In the genomic region with DNA sequence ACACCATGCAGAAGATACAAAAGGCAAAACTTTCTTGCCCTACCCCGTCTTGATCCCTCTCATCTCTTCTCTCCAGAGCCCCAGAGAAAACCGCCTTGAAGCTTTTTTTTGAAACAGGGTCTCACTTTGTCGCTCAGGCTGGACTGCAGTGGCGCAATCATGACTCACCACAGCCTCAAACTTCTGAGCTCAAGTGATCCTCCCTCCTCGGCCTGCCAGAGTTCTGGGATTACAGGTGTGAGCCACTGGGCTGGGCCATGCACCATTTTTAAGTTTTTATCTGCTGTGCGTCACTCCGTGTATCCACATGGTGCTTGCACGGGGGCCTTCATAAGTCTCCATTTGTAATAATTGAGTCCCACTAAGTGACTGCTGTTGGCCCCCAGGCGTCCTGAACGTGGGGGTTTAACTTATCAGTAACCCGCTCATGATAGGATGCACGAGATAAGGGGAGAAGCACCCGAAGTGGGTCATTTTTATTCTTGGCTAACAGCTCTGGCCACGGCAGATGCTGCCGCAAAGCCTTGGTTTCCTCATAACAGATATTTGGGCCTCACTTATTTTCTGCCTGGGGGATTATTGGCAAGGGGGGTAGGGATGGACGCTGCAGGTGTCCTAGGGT, we compare ENCODE assay signal across 14 cellular contexts. TPM values are rescaled to one million over a fixed set of nuclear protein-coding genes. Genes with fewer than 3 reads are reported as not detected.
DNase-seq lines count a peak whose midpoint lies in the region; ATAC-seq, FAIRE-seq and TF ChIP-seq lines count a peak whose summit lies in the region.
"Had no signal": no experiment of that assay in that cellular context is flagged by ENCODE, and none has a peak within 500 bp of the region (broad histone marks: within the 10 kb centered on the region; RNA-seq: fewer than 3 reads in every experiment).

No MANE protein-coding gene starts in this region.

- POLR2A ChIA-PET in HepG2 (lab: Yijun Ruan, JAX) (interaction anchor here (1.3 to 1.6 kb wide), 2 partner anchors 11 to 24 kb away, joined by 4 to 8 read pairs; no protein-coding TSS in a partner anchor), SK-N-SH (lab: Yijun Ruan, JAX) (interaction anchor here (0.9 kb wide), 1 partner anchor 163 kb away, joined by 3 read pairs; no protein-coding TSS in a partner anchor)

- H4K20me1 ChIP-seq in HepG2 (ENCODE audit: insufficient read depth, low read length): no peaks in the 10 kb centered on the region
- H4K20me1 ChIP-seq in SK-N-SH (ENCODE audit: insufficient read depth): no peaks in the 10 kb centered on the region

- BruUV-seq in HepG2 (replicated peaks; lab: Mats Ljungman, UMichigan): no TSS peak

- DNase-seq in HepG2 (ENCODE audit: low spot score) (peak; percentile 54), right lobe of liver (no peak), SK-N-SH (peak; percentile 75), fibroblast of mammary gland (ENCODE audit: low read depth) (peak; percentile 53), DMS 273 treated with DMSO at 0.1 percent for 48 hours (lab: John Stamatoyannopoulos, UW) (no peak), HT-29 (ENCODE audit: low spot score) (no peak), GM19239 (ENCODE audit: insufficient read length, low spot score) (no peak), DMS114 treated with DMSO at 0.1 percent for 48 hours (lab: John Stamatoyannopoulos, UW; ENCODE audit: unreplicated experiment) (no peak)
- DNase-seq: activated CD4-positive, alpha-beta T cell treated with anti-CD3 and anti-CD28 coated beads, Interleukin-2, amount 50 U/mL, for 48 hours; amygdala; dorsolateral prefrontal cortex; NCI-H1092 treated with DMSO at 0.1 percent for 48 hours had no signal

- TF ChIP-seq CTCF in HepG2 (CRISPR knock-in tag; IDR thresholded peaks at IDR 0.05): no peak
- no peak for TF ChIP-seq CTCF in right lobe of liver (IDR thresholded peaks at IDR 0.05)
- no peak for TF ChIP-seq CTCF in SK-N-SH (IDR thresholded peaks at IDR 0.05)
- TF ChIP-seq CTCF in fibroblast of mammary gland (conservative IDR thresholded peaks at IDR 0.05; ENCODE audit: control insufficient read depth, insufficient read depth, low read depth, low read length): no peak

- H3K27ac ChIP-seq in HepG2 (ENCODE audit: extremely low read length, insufficient read depth, low read length) (no peak overlapping the region), right lobe of liver (no peak overlapping the region), SK-N-SH (ENCODE audit: low read depth in 2 of 2, low read length in 1 of 2) (no peak overlapping the region)
- H3K27ac ChIP-seq: dorsolateral prefrontal cortex had no signal

- H3K9me3 ChIP-seq in HepG2 (ENCODE audit: low read length) (no peaks in the 10 kb centered on the region), right lobe of liver (no peaks in the 10 kb centered on the region), SK-N-SH (no peaks in the 10 kb centered on the region)

- H3K9me2 ChIP-seq in SK-N-SH: no peaks in the 10 kb centered on the region

- TF ChIP-seq RAD21 in HepG2 (CRISPR knock-in tag; IDR thresholded peaks at IDR 0.05) (no peak), SK-N-SH (IDR thresholded peaks at IDR 0.05; ENCODE audit: low read length) (no peak)

- H3K27me3 ChIP-seq in HepG2 (ENCODE audit: control insufficient read depth in 1 of 2, insufficient read depth in 2 of 2, low read length in 2 of 2) (peaks cover 0 to 12% of the 10 kb centered on the region in 2 experiments; a peak in 1 of 5 replicates), right lobe of liver (no peaks in the 10 kb centered on the region), SK-N-SH (ENCODE audit: insufficient read depth) (no peaks in the 10 kb centered on the region)

- H3K4me3 ChIP-seq in HepG2 (replicated peaks in 1 of 3; ENCODE audit: insufficient read depth in 1 of 3, low read depth in 2 of 3, low read length in 3 of 3) (no peak overlapping the region), right lobe of liver (no peak overlapping the region), SK-N-SH (ENCODE audit: low read depth in 2 of 2, low read length in 1 of 2) (no peak overlapping the region), fibroblast of mammary gland (ENCODE audit: control insufficient read depth, low read depth, low read length) (no peak overlapping the region)
- H3K4me3 ChIP-seq: dorsolateral prefrontal cortex had no signal

- H3K4me1 ChIP-seq in HepG2 (ENCODE audit: insufficient read depth, low read length) (peaks cover 22% of the 10 kb centered on the region), right lobe of liver (no peaks in the 10 kb centered on the region), SK-N-SH (ENCODE audit: control insufficient read depth in 1 of 2, insufficient read depth in 2 of 2, low read depth in 1 of 2, low read length in 1 of 2) (peaks cover 0 to 6% of the 10 kb centered on the region in 2 experiments; a peak in 1 of 4 replicates)

- no peaks in the 10 kb centered on the region for H3F3A ChIP-seq in SK-N-SH (replicated peaks; ENCODE audit: insufficient read depth)

- H2AFZ ChIP-seq in HepG2 (ENCODE audit: low read length) (no peak overlapping the region), SK-N-SH (ENCODE audit: low read depth) (no peak overlapping the region)

- peak; percentile 33; the same call in 1 of the 3 replicates for ATAC-seq in HepG2
- ATAC-seq in right lobe of liver: no peak

- H3K79me2 ChIP-seq in HepG2 (ENCODE audit: insufficient read depth, low read length) (no peaks in the 10 kb centered on the region), SK-N-SH (ENCODE audit: insufficient read depth) (no peaks in the 10 kb centered on the region)

- in situ Hi-C loops in HepG2 (cut with HindIII; ENCODE audit: extremely low pct_ligation_motif_present, low pct_unique_long_range_greater_than_20kb): no loop called here

- intact Hi-C loops in HepG2 (cut with micrococcal nuclease; ENCODE audit: unreplicated experiment) (no loop called here), right lobe of liver (cut with DNase I) (no loop called here)

- WGBS in HepG2 (ENCODE audit: low lambda C conversion rate): 49% methylated on average over 16 of the region's 16 CpGs
- WGBS in right lobe of liver (ENCODE audit: insufficient coverage, low coverage, low lambda C conversion rate, missing lambda C conversion rate): 70% methylated on average over 10 of the region's 16 CpGs
- WGBS in SK-N-SH (ENCODE audit: low lambda C conversion rate): 68% methylated on average over 16 of the region's 16 CpGs

- TF ChIP-seq EP300 in HepG2 (IDR thresholded peaks at IDR 0.05; ENCODE audit: low read depth in 2 of 2, low read length in 2 of 2) (no peak), HepG2 (CRISPR knock-in tag; IDR thresholded peaks at IDR 0.05; ENCODE audit: borderline replicate concordance) (no peak), SK-N-SH (IDR thresholded peaks at IDR 0.05; ENCODE audit: borderline replicate concordance in 1 of 2, low read depth in 1 of 2, low read length in 1 of 2) (no peak)

- TF ChIP-seq POLR2A in HepG2 (IDR thresholded peaks at IDR 0.05; ENCODE audit: insufficient read depth in 1 of 2, low read depth in 2 of 2, low read length in 2 of 2): no peak
- no peak for TF ChIP-seq POLR2A in right lobe of liver (IDR thresholded peaks at IDR 0.05)

- H3K4me2 ChIP-seq in HepG2 (ENCODE audit: low read depth, low read length): no peak overlapping the region
- H3K4me2 ChIP-seq in SK-N-SH: no peak overlapping the region

- CTCF ChIA-PET in HepG2 (lab: Yijun Ruan, JAX; ENCODE audit: low intra/inter-chr PET ratio, low total read pairs): no interaction called here
- CTCF ChIA-PET in SK-N-SH (lab: Yijun Ruan, JAX): interaction anchor here (1.0 to 1.5 kb wide), 6 partner anchors 27 to 208 kb away, joined by 3 to 7 read pairs (median 4); no protein-coding TSS in a partner anchor

- H3K9ac ChIP-seq in HepG2 (ENCODE audit: insufficient read depth, low read depth, low read length): no peak overlapping the region
- H3K9ac ChIP-seq in SK-N-SH: no peak overlapping the region

- H3K36me3 ChIP-seq in HepG2 (replicated peaks in 1 of 2; ENCODE audit: control insufficient read depth in 1 of 2, insufficient read depth in 2 of 2, low read length in 2 of 2) (no peaks in the 10 kb centered on the region), right lobe of liver (no peaks in the 10 kb centered on the region), SK-N-SH (replicated peaks in 1 of 2; ENCODE audit: control insufficient read depth in 1 of 2, insufficient read depth in 2 of 2, low read length in 1 of 2) (no peaks in the 10 kb centered on the region)

- FAIRE-seq in HepG2 (lab: Jason Lieb, UNC): peak; percentile 54
- FAIRE-seq in GM19239 (lab: Jason Lieb, UNC): no peak
- FAIRE-seq: frontal cortex, islet of Langerhans had no signal

TF ChIP-seq in SK-N-SH, 30 proteins besides CTCF, POLR2A, EP300 and RAD21 (continues in another document):
- 0 out of 2 replicates have a peak, but pooled peaks have one; percentile 26 for TF ChIP-seq FOSL2 (IDR thresholded peaks at IDR 0.05; ENCODE audit: borderline replicate concordance, low read depth)
- peak; percentile 68; the same call in 1 of the 2 replicates for TF ChIP-seq RCOR1 (IDR thresholded peaks at IDR 0.05; ENCODE audit: low read length)

RNA-seq across cellular contexts. Expression of a gene that starts 8.6 kb away (rescaled TPM):
- total RNA-seq in HepG2 (2016; rRNA removed; fragmentation: Illumina TruSeq; extraction: Trizol) (0.86 and 0.90 TPM in 2 replicates), right lobe of liver (under 1 TPM in 1 of 6 experiments, not detected in 5; 0.04 TPM)
- 0.51 and 0.79 TPM in 2 replicates for total RNA-seq in HepG2 (2016; cell fraction: cytosol; rRNA removed; fragmentation: Illumina TruSeq; extraction: Trizol; ENCODE audit: low read depth)
- 0.28 and 1.4 TPM in 2 replicates for total RNA-seq in HepG2 (2016; cell fraction: insoluble cytoplasmic fraction; rRNA removed; fragmentation: Illumina TruSeq; extraction: Trizol)
- total RNA-seq in HepG2 (2016; cell fraction: membrane; rRNA removed; fragmentation: Illumina TruSeq; extraction: Trizol): 0.34 and 0.46 TPM in 2 replicates
- 1.9 and 2.2 TPM in 2 replicates for total RNA-seq in HepG2 (2016; cell fraction: nucleus; rRNA removed; fragmentation: Illumina TruSeq; extraction: Trizol)
- polyA plus RNA-seq in HepG2 (2011; rRNA removed) (1.6 and 1.8 TPM in 2 replicates), SK-N-SH (2012; rRNA removed) (not detected in 2 replicates)
- polyA plus RNA-seq in HepG2 (2011; cell fraction: cytosol; rRNA removed): 0.98 and 1.4 TPM in 2 replicates
- 8.8 and 9.2 TPM in 2 replicates for polyA plus RNA-seq in HepG2 (2011; cell fraction: nucleus; rRNA removed)
- 3.3 and 4.0 TPM in 2 replicates for polyA plus RNA-seq in HepG2 (2012)
- polyA plus RNA-seq in HepG2 (2016; cell fraction: cytosol; fragmentation: Illumina TruSeq; extraction: Trizol; ENCODE audit: low read depth): 0.34 and 0.66 TPM in 2 replicates
- polyA plus RNA-seq in HepG2 (2016; cell fraction: insoluble cytoplasmic fraction; fragmentation: Illumina TruSeq; extraction: Trizol; ENCODE audit: low read depth): 1.1 and 1.3 TPM in 2 replicates
- polyA plus RNA-seq in HepG2 (2016; cell fraction: membrane; fragmentation: Illumina TruSeq; extraction: Trizol; ENCODE audit: low read depth): 0.31 and 1.2 TPM in 2 replicates
- polyA plus RNA-seq in HepG2 (2016; cell fraction: nucleus; fragmentation: Illumina TruSeq; extraction: Trizol; ENCODE audit: insufficient read depth, low read depth): 2.7 and 3.1 TPM in 2 replicates
- 2.5 and 3.0 TPM in 2 replicates for polyA minus RNA-seq in HepG2 (2011; rRNA and poly(A)+ RNA removed; ENCODE audit: low replicate concordance)
- 0.89 and 1.5 TPM in 2 replicates for polyA minus RNA-seq in HepG2 (2011; cell fraction: cytosol; rRNA and poly(A)+ RNA removed)
- 6.1 and 6.3 TPM in 2 replicates for polyA minus RNA-seq in HepG2 (2011; cell fraction: nucleus; rRNA and poly(A)+ RNA removed)
- under 0.01 TPM in 1 of 2 replicates, not detected in the other for polyA plus RNA-seq in SK-N-SH (2012; cell fraction: cytosol; rRNA removed)
- polyA plus RNA-seq in SK-N-SH (2012; cell fraction: nucleus; rRNA removed): not detected in 2 replicates
- not detected in 2 replicates for total RNA-seq in HT-29 (2014; rRNA removed; shearing (Covaris generic))

Comparison
In these comparisons a context has a peak if more than half of its experiments do, and no peak if none do; other contexts are left out.
1. DNase-seq: peak in HepG2 (single experiment), SK-N-SH (single experiment) and fibroblast of mammary gland (single experiment); none in right lobe of liver (0 of 3), DMS 273 treated with DMSO at 0.1 percent for 48 hours (single experiment), HT-29 (single experiment), GM19239 (single experiment) and DMS114 treated with DMSO at 0.1 percent for 48 hours (single experiment).